11 cellular contexts compared by ENCODE assay signal in genomic region chr12:27555928-27556778, GRCh38. TPM values are rescaled to one million over a fixed set of nuclear protein-coding genes. Genes with fewer than 3 reads are reported as not detected.
DNase-seq lines count a peak whose midpoint lies in the region; ATAC-seq, FAIRE-seq and TF ChIP-seq lines count a peak whose summit lies in the region.
"Had no signal": no experiment of that assay in that cellular context is flagged by ENCODE, and none has a peak within 500 bp of the region (broad histone marks: within the 10 kb centered on the region; RNA-seq: fewer than 3 reads in every experiment).

No MANE protein-coding gene starts in this region.

- H3K4me3 ChIP-seq in WI38 (ENCODE audit: low read depth, low read length) (peak overlapping the region; percentile 25; the same call in 1 of the 2 replicates), hepatocyte (no peak overlapping the region), OCI-LY7 (ENCODE audit: low read depth, low read length, poor library complexity, severe bottlenecking) (no peak overlapping the region)
- H3K4me3 ChIP-seq: lung had no signal

- CTCF ChIA-PET in OCI-LY7 (lab: Charles Lee; ENCODE audit: unreplicated experiment) = interaction anchor here (0.8 kb wide), 1 partner anchor 17 kb away, joined by 3 read pairs; no protein-coding TSS in a partner anchor

- H3K79me2 ChIP-seq in hepatocyte (peaks cover 88% of the 10 kb centered on the region), OCI-LY7 (ENCODE audit: insufficient read depth, low read depth, low read length) (no peaks in the 10 kb centered on the region)

- intact Hi-C loops in OCI-LY7 (cut with micrococcal nuclease; ENCODE audit: unreplicated experiment) = no loop called here

- POLR2A ChIA-PET in OCI-LY7 (lab: Charles Lee) = interaction anchor here (0.5 to 2.0 kb wide), 6 partner anchors 13 to 68 kb away, joined by 3 to 7 read pairs (median 4); no protein-coding TSS in a partner anchor

- H3K9me2 ChIP-seq in hepatocyte (replicated peaks; ENCODE audit: insufficient read depth) (no peaks in the 10 kb centered on the region), OCI-LY7 (ENCODE audit: insufficient read depth, low read length) (no peaks in the 10 kb centered on the region)

- TF ChIP-seq POLR2A in H54 (IDR thresholded peaks at IDR 0.05; ENCODE audit: low read depth, low read length) = no peak

- no peak for DNase-seq in H54 (ENCODE audit: insufficient read length, low spot score)
- DNase-seq in hepatocyte (ENCODE audit: low spot score) = no peak
- no peak for DNase-seq in stimulated activated naive CD8-positive, alpha-beta T cell treated with anti-CD3 and anti-CD28 coated beads, Interleukin-15, Interleukin-2, amounts not matched to agents 100 U/mL and 50 U/mL, for 24 hours
- no peak for DNase-seq in OCI-LY7 (ENCODE audit: low spot score)
- DNase-seq in DMS153 treated with DMSO at 0.1 percent for 48 hours (lab: John Stamatoyannopoulos, UW; ENCODE audit: unreplicated experiment) = no peak
- DNase-seq in activated CD4-positive, CD25-positive, alpha-beta regulatory T cell (lab: John Stamatoyannopoulos, UW) = no peak
- DNase-seq: amniotic stem cell, NCI-H1694 had no signal

- H2AFZ ChIP-seq in hepatocyte = no peak overlapping the region
- H2AFZ ChIP-seq in OCI-LY7 (ENCODE audit: low read length) = no peak overlapping the region

- no TSS peak for BruUV-seq in OCI-LY7 (replicated peaks; lab: Mats Ljungman, UMichigan)

- H3K27ac ChIP-seq in hepatocyte (peak overlapping the region; percentile 56), OCI-LY7 (ENCODE audit: low read depth, low read length, poor library complexity, severe bottlenecking) (no peak overlapping the region)

- TF ChIP-seq CTCF in WI38 (IDR thresholded peaks at IDR 0.05; ENCODE audit: low read depth, low read length) (no peak), hepatocyte (IDR thresholded peaks at IDR 0.05; ENCODE audit: poor library complexity) (no peak), OCI-LY7 (conservative IDR thresholded peaks at IDR 0.05; ENCODE audit: low read length) (no peak)

- H3K27me3 ChIP-seq in hepatocyte = no peaks in the 10 kb centered on the region

- H3K36me3 ChIP-seq in hepatocyte (replicated peaks; ENCODE audit: insufficient read depth, low read depth) = no peaks in the 10 kb centered on the region
- H3K36me3 ChIP-seq in OCI-LY7 (ENCODE audit: insufficient read depth, low read length) = no peaks in the 10 kb centered on the region

- H3K4me2 ChIP-seq in hepatocyte = no peak overlapping the region
- no peak overlapping the region for H3K4me2 ChIP-seq in OCI-LY7 (ENCODE audit: low read length)

- FAIRE-seq in H54 (lab: Jason Lieb, UNC) = peak; percentile 57

- WGBS in hepatocyte (ENCODE audit: low lambda C conversion rate, missing lambda C conversion rate) = 79% methylated on average over 6 of the region's 6 CpGs

- H3K9me3 ChIP-seq in hepatocyte (ENCODE audit: low read depth) (no peaks in the 10 kb centered on the region), OCI-LY7 (ENCODE audit: low read length) (no peaks in the 10 kb centered on the region)

- H3K4me1 ChIP-seq in hepatocyte (ENCODE audit: insufficient read depth) = peaks cover 24% of the 10 kb centered on the region
- H3K4me1 ChIP-seq in OCI-LY7 (ENCODE audit: insufficient read depth, low read length, poor library complexity, severe bottlenecking) = no peaks in the 10 kb centered on the region

- ATAC-seq in stimulated activated naive CD8-positive, alpha-beta T cell treated with anti-CD3 and anti-CD28 coated beads, Interleukin-15, Interleukin-2, amounts not matched to agents 100 U/mL and 50 U/mL, for 24 hours = peak; percentile 59
- no peak for ATAC-seq in HG02678 (IDR thresholded peaks at IDR 0.05; ENCODE audit: unreplicated experiment)

- H4K20me1 ChIP-seq in hepatocyte (ENCODE audit: insufficient read depth, poor library complexity, severe bottlenecking) (no peaks in the 10 kb centered on the region), OCI-LY7 (ENCODE audit: insufficient read depth, low read length) (no peaks in the 10 kb centered on the region)

RNA-seq across cellular contexts. Expression of gene PPFIBP1, which starts 32.1 kb away (rescaled TPM):
- 38.6 and 42.4 TPM in 2 replicates for total RNA-seq in hepatocyte
- 23.9 and 26.1 TPM in 2 replicates for polyA plus RNA-seq in hepatocyte
- total RNA-seq in OCI-LY7 (2014; rRNA removed; shearing (Covaris generic)) = 7.3 and 12.7 TPM in 2 replicates
- total RNA-seq in OCI-LY7 (2022) = 12.1 and 14.6 TPM in 2 replicates
